ENCODE assay signal across 9 cellular contexts in the genomic region with DNA sequence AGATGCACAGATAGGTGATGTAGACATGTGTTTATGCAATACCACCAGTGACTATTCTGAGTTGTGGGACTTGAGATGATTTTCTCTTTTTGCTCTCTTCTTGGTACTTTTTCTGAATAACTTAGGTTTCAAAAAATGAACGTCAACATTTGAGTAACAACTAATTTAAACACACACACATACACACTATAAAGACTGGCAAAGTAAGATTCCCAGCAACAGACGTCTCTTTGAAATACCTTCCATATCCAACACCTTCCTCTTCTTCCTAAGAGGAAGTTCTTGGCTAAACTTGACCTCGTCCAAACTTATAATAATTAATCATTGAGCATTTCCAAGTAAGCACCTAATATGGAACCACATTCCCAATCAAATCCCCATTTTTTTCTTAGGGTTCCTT.
"Had no signal": no experiment of that assay in that cellular context is flagged by ENCODE, and none has a peak within 500 bp of the region (broad histone marks: within the 10 kb centered on the region; RNA-seq: fewer than 3 reads in every experiment).

No MANE protein-coding gene starts in this region.

- H3K36me3 Mint-ChIP-seq: IgD-negative memory B cell had no signal

- H3K9me3 ChIP-seq: HAP-1 had no signal

- DNase-seq: GM23248, GOT3, H7, HFFc6 had no signal

- H3K4me1 Mint-ChIP-seq: IgD-negative memory B cell had no signal

- H3K4me3 Mint-ChIP-seq: HFFc6, IgD-negative memory B cell had no signal

- H3K4me1 ChIP-seq: HAP-1 had no signal

- H3K4me3 ChIP-seq: GM23248, HAP-1 had no signal

- H3K27ac ChIP-seq: GM23248, HL-60 had no signal

- FAIRE-seq: HepG2 had no signal

- H3K9ac ChIP-seq: GM23248 had no signal

- H3K27me3 Mint-ChIP-seq: IgD-negative memory B cell had no signal

- H3K27ac Mint-ChIP-seq: HFFc6, IgD-negative memory B cell had no signal

- H2AFZ ChIP-seq: GM23248 had no signal

- H3K36me3 ChIP-seq: HAP-1 had no signal

- ATAC-seq: HCT116, HepG2 had no signal
